In genomic region chr1:29180497-29181412, GRCh38 we compare ENCODE assay signal across 1 cellular context.
TF ChIP-seq lines count a peak whose summit lies in the region.

No MANE protein-coding gene starts in this region.

TF ChIP-seq in A549, 52 proteins besides CTCF, POLR2A, EP300 and RAD21 (continued from another document):
- TF ChIP-seq ELK1 (IDR thresholded peaks at IDR 0.05; ENCODE audit: low read depth, low read length), result no peak
- no peak for TF ChIP-seq CHD2 (IDR thresholded peaks at IDR 0.05; ENCODE audit: low read length, partially characterized antibody)
- TF ChIP-seq TFCP2L1 (CRISPR knock-in tag; IDR thresholded peaks at IDR 0.05), result no peak
- no peak; the same call in 1 of the 2 replicates for TF ChIP-seq MAX (IDR thresholded peaks at IDR 0.05)
- no peak for TF ChIP-seq HEYL (CRISPR knock-in tag; IDR thresholded peaks at IDR 0.05)
TF ChIP-seq in A549: peak in this region for 0.
